23 cellular contexts compared by ENCODE assay signal in the genomic region with DNA sequence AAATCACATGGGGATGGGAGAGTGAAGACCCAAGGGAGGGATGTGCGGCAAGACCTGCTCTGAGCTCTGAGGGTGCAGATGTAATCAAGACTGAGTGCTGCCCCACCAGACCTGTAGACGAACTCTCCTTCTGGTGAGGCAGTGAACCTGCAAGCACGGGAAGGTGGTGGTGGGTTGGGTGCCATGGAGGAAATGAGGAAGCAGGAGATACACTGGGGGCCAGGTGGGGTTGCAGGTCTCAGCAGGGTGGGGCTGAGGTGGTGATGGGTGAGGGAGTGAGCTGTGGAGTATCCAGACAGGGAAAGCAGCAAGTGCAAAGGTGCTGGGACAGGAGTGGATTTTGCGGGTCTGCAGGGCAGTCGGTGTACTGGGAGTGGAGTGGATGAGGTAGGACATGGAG.
DNase-seq lines count a peak whose midpoint lies in the region; TF ChIP-seq lines count a peak whose summit lies in the region.
"Had no signal": no experiment of that assay in that cellular context is flagged by ENCODE, and none has a peak within 500 bp of the region (broad histone marks: within the 10 kb centered on the region; RNA-seq: fewer than 3 reads in every experiment).

No MANE protein-coding gene starts in this region.

- H3K27ac ChIP-seq in endodermal cell (ENCODE audit: low read depth, low read length): no peak overlapping the region
- no peak overlapping the region for H3K27ac ChIP-seq in vagina
- H3K27ac ChIP-seq: BLaER1 had no signal

- DNase-seq in endodermal cell (peak; percentile 35), endothelial cell (ENCODE audit: low spot score) (no peak), vagina (ENCODE audit: extremely low spot score in 2 of 2) (peak; percentile 58 to 65), cortex of kidney (lab: John Stamatoyannopoulos, UW) (no peak), HPDE6-E6E7 (ENCODE audit: extremely low spot score) (no peak)
- DNase-seq: 8988T; ACHN; BE2C; C1 segment of cervical spinal cord; CD4-positive, alpha-beta memory T cell; CD4-positive, CD25-positive, alpha-beta regulatory T cell; CD8-positive, alpha-beta memory T cell; COR-L47; DMS 273 treated with DMSO at 0.1 percent for 48 hours; DMS153; DMS53; DMS79; DND-41; EL; GDM1 had no signal

- H3K4me1 ChIP-seq in endodermal cell (ENCODE audit: control insufficient read depth, insufficient read depth, low read length): peaks cover 2% of the 10 kb centered on the region
- H3K4me1 ChIP-seq in vagina: no peaks in the 10 kb centered on the region
- H3K4me1 ChIP-seq: BE2C had no signal

- 97 to 100% methylated on average over 5 of the region's 5 CpGs for WGBS in endodermal cell (ENCODE audit: insufficient coverage in 1 of 2, insufficient read length in 1 of 2), 2 experiments

- H3K36me3 Mint-ChIP-seq in endodermal cell (ENCODE audit: low read depth) (no peaks in the 10 kb centered on the region), endothelial cell (ENCODE audit: low read depth, unreplicated experiment) (no peaks in the 10 kb centered on the region)
- H3K36me3 Mint-ChIP-seq: CD14-positive monocyte; CD4-positive, alpha-beta memory T cell; CD4-positive, CD25-positive, alpha-beta regulatory T cell; CD8-positive, alpha-beta memory T cell had no signal

- no peaks in the 10 kb centered on the region for H3K36me3 ChIP-seq in endodermal cell (ENCODE audit: control insufficient read depth, insufficient read depth, low read length)
- H3K36me3 ChIP-seq in vagina: no peaks in the 10 kb centered on the region
- H3K36me3 ChIP-seq: BE2C, BLaER1 had no signal

- H3K9me3 Mint-ChIP-seq in endodermal cell (no peaks in the 10 kb centered on the region), endothelial cell (ENCODE audit: unreplicated experiment) (no peaks in the 10 kb centered on the region)
- H3K9me3 Mint-ChIP-seq: CD4-positive, alpha-beta memory T cell had no signal

- no peak overlapping the region for H3K27ac Mint-ChIP-seq in endodermal cell
- H3K27ac Mint-ChIP-seq in endothelial cell (ENCODE audit: unreplicated experiment): peak overlapping the region; percentile 6
- H3K27ac Mint-ChIP-seq: CD4-positive, alpha-beta memory T cell; CD4-positive, CD25-positive, alpha-beta regulatory T cell; CD8-positive, alpha-beta memory T cell had no signal

- intact Hi-C loops in vagina (cut with DNase I): loop anchor here (10.0 kb wide), 2 partner anchors 144 to 204 kb away; no protein-coding TSS in a partner anchor

- no peak overlapping the region for H3K9ac ChIP-seq in endodermal cell (ENCODE audit: extremely low read depth, low read length, poor library complexity, severe bottlenecking)
- H3K9ac ChIP-seq: BLaER1 had no signal

- peaks cover 20% of the 10 kb centered on the region for H3K4me1 Mint-ChIP-seq in endodermal cell
- H3K4me1 Mint-ChIP-seq in endothelial cell (ENCODE audit: unreplicated experiment): peaks cover 10% of the 10 kb centered on the region
- H3K4me1 Mint-ChIP-seq: CD4-positive, alpha-beta memory T cell; CD8-positive, alpha-beta memory T cell had no signal

- no peaks in the 10 kb centered on the region for H3K27me3 ChIP-seq in endodermal cell (ENCODE audit: control insufficient read depth, insufficient read depth, low read length, poor library complexity, severe bottlenecking)
- no peaks in the 10 kb centered on the region for H3K27me3 ChIP-seq in vagina
- H3K27me3 ChIP-seq: BE2C, BLaER1 had no signal

- TF ChIP-seq POLR2A in vagina (IDR thresholded peaks at IDR 0.05): no peak

- TF ChIP-seq CTCF in endodermal cell (conservative IDR thresholded peaks at IDR 0.05): no peak
- no peak for TF ChIP-seq CTCF in endothelial cell (IDR thresholded peaks at IDR 0.05; ENCODE audit: unreplicated experiment)
- TF ChIP-seq CTCF in vagina (IDR thresholded peaks at IDR 0.05): no peak

- H3K9me3 ChIP-seq in endodermal cell (ENCODE audit: control insufficient read depth, low read length): no peaks in the 10 kb centered on the region
- no peaks in the 10 kb centered on the region for H3K9me3 ChIP-seq in vagina
- H3K9me3 ChIP-seq: BE2C, BLaER1 had no signal

- H3K27me3 Mint-ChIP-seq in endodermal cell (ENCODE audit: insufficient read depth) (peaks cover 14% of the 10 kb centered on the region), endothelial cell (ENCODE audit: unreplicated experiment) (peaks cover 9% of the 10 kb centered on the region)

- no peak overlapping the region for H3K4me3 ChIP-seq in endodermal cell (ENCODE audit: low read length)
- no peak overlapping the region for H3K4me3 ChIP-seq in vagina
- H3K4me3 ChIP-seq: BLaER1, GM12878 had no signal

- H3K4me3 Mint-ChIP-seq in endodermal cell (no peak overlapping the region), endothelial cell (ENCODE audit: unreplicated experiment) (no peak overlapping the region)
- H3K4me3 Mint-ChIP-seq: CD14-positive monocyte; CD4-positive, alpha-beta memory T cell; CD4-positive, CD25-positive, alpha-beta regulatory T cell; CD8-positive, alpha-beta memory T cell had no signal

Comparison
In these comparisons a context has a peak if more than half of its experiments do, and no peak if none do; other contexts are left out.
1. DNase-seq: peak in endodermal cell (single experiment) and vagina (2 of 2); none in endothelial cell (single experiment), cortex of kidney (single experiment) and HPDE6-E6E7 (single experiment).